ENCODE assay signal across 1 cellular context in genomic region chr9:83622814-83623633, GRCh38.
A peak's percentile ranks its signal among the peaks of the same experiment; 100 is the strongest.
TF ChIP-seq lines count a peak whose summit lies in the region.

TSS of gene IDNK (plus strand) at chr9:83623143. CDS start at chr9:83623172, 29 bp downstream.

TF ChIP-seq in HEK293, 187 proteins besides CTCF, POLR2A, EP300 and RAD21 (continued from another document):
- TF ChIP-seq ZIC2 (tag by site-specific recombination; IDR thresholded peaks at IDR 0.05) = no peak
- no peak for TF ChIP-seq ZNF114 (tag by site-specific recombination; IDR thresholded peaks at IDR 0.05)
- TF ChIP-seq ZNF324 (tag by site-specific recombination; IDR thresholded peaks at IDR 0.05) = no peak
- no peak for TF ChIP-seq ZNF518A (tag by site-specific recombination; conservative IDR thresholded peaks at IDR 0.05; ENCODE audit: low read depth)
- TF ChIP-seq MYNN (tag by site-specific recombination; IDR thresholded peaks at IDR 0.05; ENCODE audit: borderline replicate concordance) = no peak
- TF ChIP-seq PRDM6 (tag by site-specific recombination; IDR thresholded peaks at IDR 0.05) = no peak
- no peak for TF ChIP-seq ZNF248 (tag by site-specific recombination; IDR thresholded peaks at IDR 0.05)
- TF ChIP-seq ZNF585B (tag by site-specific recombination; IDR thresholded peaks at IDR 0.05) = no peak
- no peak for TF ChIP-seq ZNF843 (tag by site-specific recombination; IDR thresholded peaks at IDR 0.05)
- no peak for TF ChIP-seq ZNF639 (tag by site-specific recombination; IDR thresholded peaks at IDR 0.05)
- TF ChIP-seq ZNF138 (tag by site-specific recombination; IDR thresholded peaks at IDR 0.05; ENCODE audit: borderline replicate concordance) = no peak
- no peak for TF ChIP-seq ZNF785 (tag by site-specific recombination; IDR thresholded peaks at IDR 0.05)
- no peak for TF ChIP-seq ZNF473 (tag by site-specific recombination; IDR thresholded peaks at IDR 0.05)
- TF ChIP-seq ZNF23 (tag by site-specific recombination; IDR thresholded peaks at IDR 0.05; ENCODE audit: borderline replicate concordance) = no peak
- no peak for TF ChIP-seq FEZF1 (tag by site-specific recombination; IDR thresholded peaks at IDR 0.05)
- no peak for TF ChIP-seq ZNF664 (tag by site-specific recombination; IDR thresholded peaks at IDR 0.05)
- TF ChIP-seq ZNF121 (tag by site-specific recombination; IDR thresholded peaks at IDR 0.05) = no peak
- TF ChIP-seq ZNF600 (tag by site-specific recombination; IDR thresholded peaks at IDR 0.05) = peak; percentile 33; the same call in 1 of the 2 replicates
- peak; percentile 48; the same call in 1 of the 2 replicates for TF ChIP-seq KLF1 (tag by site-specific recombination; IDR thresholded peaks at IDR 0.05)
- TF ChIP-seq ZNF561 (tag by site-specific recombination; IDR thresholded peaks at IDR 0.05; ENCODE audit: borderline replicate concordance) = peak; percentile 39; the same call in 1 of the 2 replicates
- TF ChIP-seq ELK4 (IDR thresholded peaks at IDR 0.05; ENCODE audit: borderline replicate concordance, low read depth, low read length) = no peak
- no peak for TF ChIP-seq SETDB1 (IDR thresholded peaks at IDR 0.05; ENCODE audit: insufficient read length, low read length)
- no peak for TF ChIP-seq TSHZ1 (tag by site-specific recombination; IDR thresholded peaks at IDR 0.05; ENCODE audit: borderline replicate concordance)
- TF ChIP-seq SCRT1 (tag by site-specific recombination; IDR thresholded peaks at IDR 0.05; ENCODE audit: borderline replicate concordance) = no peak
- no peak for TF ChIP-seq ZEB2 (tag by site-specific recombination; IDR thresholded peaks at IDR 0.05)
- no peak for TF ChIP-seq WT1 (tag by site-specific recombination; IDR thresholded peaks at IDR 0.05)
- no peak for TF ChIP-seq ZNF175 (tag by site-specific recombination; IDR thresholded peaks at IDR 0.05)
- no peak for TF ChIP-seq OVOL3 (tag by site-specific recombination; IDR thresholded peaks at IDR 0.05)
- peak; percentile 41; the same call in 1 of the 2 replicates for TF ChIP-seq ZNF335 (tag by site-specific recombination; conservative IDR thresholded peaks at IDR 0.05)
